Comparison of ENCODE assay signal across 1 cellular context in the genomic region with DNA sequence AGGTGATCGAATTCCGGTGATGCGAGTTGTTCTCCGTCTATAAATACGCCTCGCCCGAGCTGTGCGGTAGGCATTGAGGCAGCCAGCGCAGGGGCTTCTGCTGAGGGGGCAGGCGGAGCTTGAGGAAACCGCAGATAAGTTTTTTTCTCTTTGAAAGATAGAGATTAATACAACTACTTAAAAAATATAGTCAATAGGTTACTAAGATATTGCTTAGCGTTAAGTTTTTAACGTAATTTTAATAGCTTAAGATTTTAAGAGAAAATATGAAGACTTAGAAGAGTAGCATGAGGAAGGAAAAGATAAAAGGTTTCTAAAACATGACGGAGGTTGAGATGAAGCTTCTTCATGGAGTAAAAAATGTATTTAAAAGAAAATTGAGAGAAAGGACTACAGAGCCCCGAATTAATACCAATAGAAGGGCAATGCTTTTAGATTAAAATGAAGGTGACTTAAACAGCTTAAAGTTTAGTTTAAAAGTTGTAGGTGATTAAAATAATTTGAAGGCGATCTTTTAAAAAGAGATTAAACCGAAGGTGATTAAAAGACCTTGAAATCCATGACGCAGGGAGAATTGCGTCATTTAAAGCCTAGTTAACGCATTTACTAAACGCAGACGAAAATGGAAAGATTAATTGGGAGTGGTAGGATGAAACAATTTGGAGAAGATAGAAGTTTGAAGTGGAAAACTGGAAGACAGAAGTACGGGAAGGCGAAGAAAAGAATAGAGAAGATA.
A peak's percentile ranks its signal among the peaks of the same experiment; 100 is the strongest.
TF ChIP-seq lines count a peak whose summit lies in the region.

MALAT1 (plus strand) TSS at position 69 of the 736 bp plus-strand sequence.

TF ChIP-seq in HepG2, 621 proteins besides CTCF, POLR2A, EP300 and RAD21 (continued from another document and continues in another):
- TF ChIP-seq PBX3 (CRISPR knock-in tag; IDR thresholded peaks at IDR 0.05; ENCODE audit: borderline replicate concordance) (0 out of 2 replicates have a peak, but pooled peaks have one; percentile 35), ATF4 (CRISPR knock-in tag; IDR thresholded peaks at IDR 0.05) (peak; percentile 5 to 74; a peak in 2 of 4 replicates), ZNF850 (CRISPR knock-in tag; conservative IDR thresholded peaks at IDR 0.05) (no peak), NPAS2 (CRISPR knock-in tag; IDR thresholded peaks at IDR 0.05; ENCODE audit: borderline replicate concordance) (no peak), ZNF20 (CRISPR knock-in tag; IDR thresholded peaks at IDR 0.05) (no peak), MIER3 (CRISPR knock-in tag; IDR thresholded peaks at IDR 0.05; ENCODE audit: borderline replicate concordance) (peak; percentile 81; the same call in 1 of the 2 replicates), RORA (CRISPR knock-in tag; IDR thresholded peaks at IDR 0.05) (no peak), CHD2 (IDR thresholded peaks at IDR 0.05; ENCODE audit: low read depth, low read length) (peak; percentile 86), SP5 (CRISPR knock-in tag; IDR thresholded peaks at IDR 0.05; ENCODE audit: borderline replicate concordance, low read depth) (peak; percentile 77), NFE2L1 (CRISPR knock-in tag; IDR thresholded peaks at IDR 0.05; ENCODE audit: borderline replicate concordance) (no peak), TEAD3 (CRISPR knock-in tag; optimal IDR thresholded peaks at IDR 0.05; ENCODE audit: borderline replicate concordance) (peak; percentile 96), ZNF713 (CRISPR knock-in tag; IDR thresholded peaks at IDR 0.05) (no peak), ZSCAN21 (CRISPR knock-in tag; IDR thresholded peaks at IDR 0.05; ENCODE audit: borderline replicate concordance) (0 out of 2 replicates have a peak, but pooled peaks have one; percentile 43), KDM1A (CRISPR knock-in tag; IDR thresholded peaks at IDR 0.05) (no peak), SIN3B (IDR thresholded peaks at IDR 0.05; ENCODE audit: low read length) (peak; percentile 83), KLF6 (CRISPR knock-in tag; IDR thresholded peaks at IDR 0.05) (peak; percentile 94), REL (CRISPR knock-in tag; conservative IDR thresholded peaks at IDR 0.05) (no peak), ZNF44 (CRISPR knock-in tag; IDR thresholded peaks at IDR 0.05) (peak; percentile 65; the same call in 1 of the 2 replicates), TBX2 (CRISPR knock-in tag; IDR thresholded peaks at IDR 0.05; ENCODE audit: borderline replicate concordance) (peak; percentile 60), PRMT3 (CRISPR knock-in tag; IDR thresholded peaks at IDR 0.05; ENCODE audit: borderline replicate concordance, low read depth) (no peak), NFKBIZ (CRISPR knock-in tag; IDR thresholded peaks at IDR 0.05) (peak; percentile 81; the same call in 1 of the 2 replicates), ZC3H4 (CRISPR knock-in tag; IDR thresholded peaks at IDR 0.05; ENCODE audit: borderline replicate concordance) (peak; percentile 94), ZNF18 (CRISPR knock-in tag; IDR thresholded peaks at IDR 0.05; ENCODE audit: insufficient replicate concordance) (no peak), RNF2 (conservative IDR thresholded peaks at IDR 0.05; ENCODE audit: low read depth) (no peak), TBL1XR1 (IDR thresholded peaks at IDR 0.05; ENCODE audit: borderline replicate concordance, low read length, partially characterized antibody) (peak; percentile 90), DR1 (CRISPR knock-in tag; IDR thresholded peaks at IDR 0.05) (peak; percentile 94), PHF21A (CRISPR knock-in tag; IDR thresholded peaks at IDR 0.05) (peak; percentile 80), ZSCAN20 (CRISPR knock-in tag; IDR thresholded peaks at IDR 0.05; ENCODE audit: borderline replicate concordance) (peak; percentile 70; the same call in 1 of the 2 replicates), ZNF691 (CRISPR knock-in tag; IDR thresholded peaks at IDR 0.05; ENCODE audit: borderline replicate concordance, low read depth) (peak; percentile 49; the same call in 1 of the 2 replicates), KAT7 (CRISPR knock-in tag; IDR thresholded peaks at IDR 0.05; ENCODE audit: borderline replicate concordance) (peak; percentile 66; the same call in 1 of the 2 replicates)
- TF ChIP-seq, protein P1, sequence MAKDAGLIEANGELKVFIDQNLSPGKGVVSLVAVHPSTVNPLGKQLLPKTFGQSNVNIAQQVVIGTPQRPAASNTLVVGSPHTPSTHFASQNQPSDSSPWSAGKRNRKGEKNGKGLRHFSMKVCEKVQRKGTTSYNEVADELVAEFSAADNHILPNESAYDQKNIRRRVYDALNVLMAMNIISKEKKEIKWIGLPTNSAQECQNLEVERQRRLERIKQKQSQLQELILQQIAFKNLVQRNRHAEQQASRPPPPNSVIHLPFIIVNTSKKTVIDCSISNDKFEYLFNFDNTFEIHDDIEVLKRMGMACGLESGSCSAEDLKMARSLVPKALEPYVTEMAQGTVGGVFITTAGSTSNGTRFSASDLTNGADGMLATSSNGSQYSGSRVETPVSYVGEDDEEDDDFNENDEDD (CRISPR knock-in tag; IDR thresholded peaks at IDR 0.05; ENCODE audit: borderline replicate concordance): peak; percentile 30; the same call in 1 of the 2 replicates
- TF ChIP-seq, protein P2, sequence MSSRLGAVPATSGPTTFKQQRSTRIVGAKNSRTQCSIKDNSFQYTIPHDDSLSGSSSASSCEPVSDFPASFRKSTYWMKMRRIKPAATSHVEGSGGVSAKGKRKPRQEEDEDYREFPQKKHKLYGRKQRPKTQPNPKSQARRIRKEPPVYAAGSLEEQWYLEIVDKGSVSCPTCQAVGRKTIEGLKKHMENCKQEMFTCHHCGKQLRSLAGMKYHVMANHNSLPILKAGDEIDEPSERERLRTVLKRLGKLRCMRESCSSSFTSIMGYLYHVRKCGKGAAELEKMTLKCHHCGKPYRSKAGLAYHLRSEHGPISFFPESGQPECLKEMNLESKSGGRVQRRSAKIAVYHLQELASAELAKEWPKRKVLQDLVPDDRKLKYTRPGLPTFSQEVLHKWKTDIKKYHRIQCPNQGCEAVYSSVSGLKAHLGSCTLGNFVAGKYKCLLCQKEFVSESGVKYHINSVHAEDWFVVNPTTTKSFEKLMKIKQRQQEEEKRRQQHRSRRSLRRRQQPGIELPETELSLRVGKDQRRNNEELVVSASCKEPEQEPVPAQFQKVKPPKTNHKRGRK (CRISPR knock-in tag; IDR thresholded peaks at IDR 0.05): peak; percentile 78; the same call in 1 of the 2 replicates
- TF ChIP-seq, protein P3, sequence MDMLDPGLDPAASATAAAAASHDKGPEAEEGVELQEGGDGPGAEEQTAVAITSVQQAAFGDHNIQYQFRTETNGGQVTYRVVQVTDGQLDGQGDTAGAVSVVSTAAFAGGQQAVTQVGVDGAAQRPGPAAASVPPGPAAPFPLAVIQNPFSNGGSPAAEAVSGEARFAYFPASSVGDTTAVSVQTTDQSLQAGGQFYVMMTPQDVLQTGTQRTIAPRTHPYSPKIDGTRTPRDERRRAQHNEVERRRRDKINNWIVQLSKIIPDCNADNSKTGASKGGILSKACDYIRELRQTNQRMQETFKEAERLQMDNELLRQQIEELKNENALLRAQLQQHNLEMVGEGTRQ (IDR thresholded peaks at IDR 0.05; ENCODE audit: low read depth, low read length): no peak
- TF ChIP-seq, protein P3 (CRISPR knock-in tag; IDR thresholded peaks at IDR 0.05; ENCODE audit: borderline replicate concordance): peak; percentile 29; the same call in 1 of the 2 replicates
- TF ChIP-seq, protein P4, sequence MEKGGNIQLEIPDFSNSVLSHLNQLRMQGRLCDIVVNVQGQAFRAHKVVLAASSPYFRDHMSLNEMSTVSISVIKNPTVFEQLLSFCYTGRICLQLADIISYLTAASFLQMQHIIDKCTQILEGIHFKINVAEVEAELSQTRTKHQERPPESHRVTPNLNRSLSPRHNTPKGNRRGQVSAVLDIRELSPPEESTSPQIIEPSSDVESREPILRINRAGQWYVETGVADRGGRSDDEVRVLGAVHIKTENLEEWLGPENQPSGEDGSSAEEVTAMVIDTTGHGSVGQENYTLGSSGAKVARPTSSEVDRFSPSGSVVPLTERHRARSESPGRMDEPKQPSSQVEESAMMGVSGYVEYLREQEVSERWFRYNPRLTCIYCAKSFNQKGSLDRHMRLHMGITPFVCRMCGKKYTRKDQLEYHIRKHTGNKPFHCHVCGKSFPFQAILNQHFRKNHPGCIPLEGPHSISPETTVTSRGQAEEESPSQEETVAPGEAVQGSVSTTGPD (CRISPR knock-in tag; IDR thresholded peaks at IDR 0.05): no peak
- TF ChIP-seq, protein P5, sequence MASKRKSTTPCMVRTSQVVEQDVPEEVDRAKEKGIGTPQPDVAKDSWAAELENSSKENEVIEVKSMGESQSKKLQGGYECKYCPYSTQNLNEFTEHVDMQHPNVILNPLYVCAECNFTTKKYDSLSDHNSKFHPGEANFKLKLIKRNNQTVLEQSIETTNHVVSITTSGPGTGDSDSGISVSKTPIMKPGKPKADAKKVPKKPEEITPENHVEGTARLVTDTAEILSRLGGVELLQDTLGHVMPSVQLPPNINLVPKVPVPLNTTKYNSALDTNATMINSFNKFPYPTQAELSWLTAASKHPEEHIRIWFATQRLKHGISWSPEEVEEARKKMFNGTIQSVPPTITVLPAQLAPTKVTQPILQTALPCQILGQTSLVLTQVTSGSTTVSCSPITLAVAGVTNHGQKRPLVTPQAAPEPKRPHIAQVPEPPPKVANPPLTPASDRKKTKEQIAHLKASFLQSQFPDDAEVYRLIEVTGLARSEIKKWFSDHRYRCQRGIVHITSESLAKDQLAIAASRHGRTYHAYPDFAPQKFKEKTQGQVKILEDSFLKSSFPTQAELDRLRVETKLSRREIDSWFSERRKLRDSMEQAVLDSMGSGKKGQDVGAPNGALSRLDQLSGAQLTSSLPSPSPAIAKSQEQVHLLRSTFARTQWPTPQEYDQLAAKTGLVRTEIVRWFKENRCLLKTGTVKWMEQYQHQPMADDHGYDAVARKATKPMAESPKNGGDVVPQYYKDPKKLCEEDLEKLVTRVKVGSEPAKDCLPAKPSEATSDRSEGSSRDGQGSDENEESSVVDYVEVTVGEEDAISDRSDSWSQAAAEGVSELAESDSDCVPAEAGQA (IDR thresholded peaks at IDR 0.05; ENCODE audit: low read depth): no peak; the same call in 1 of the 2 replicates
- TF ChIP-seq, protein P5 (CRISPR knock-in tag; IDR thresholded peaks at IDR 0.05; ENCODE audit: borderline replicate concordance): no peak
